Comparison of ENCODE assay signal across 13 cellular contexts in genomic region chrX:13661735-13662536, GRCh38. TPM values are rescaled to one million over a fixed set of nuclear protein-coding genes. Genes with fewer than 3 reads are reported as not detected.
DNase-seq lines count a peak whose midpoint lies in the region; ATAC-seq and TF ChIP-seq lines count a peak whose summit lies in the region.
"Had no signal": no experiment of that assay in that cellular context is flagged by ENCODE, and none has a peak within 500 bp of the region (broad histone marks: within the 10 kb centered on the region; RNA-seq: fewer than 3 reads in every experiment).

No MANE protein-coding gene starts in this region.

- H3K36me3 ChIP-seq in GM23248 (ENCODE audit: low read depth) (no peaks in the 10 kb centered on the region), sigmoid colon (no peaks in the 10 kb centered on the region)
- H3K36me3 ChIP-seq: brain microvascular endothelial cell had no signal

- no peaks in the 10 kb centered on the region for H3K27me3 ChIP-seq in GM23248 (replicated peaks; ENCODE audit: insufficient read depth)
- H3K27me3 ChIP-seq in sigmoid colon: no peaks in the 10 kb centered on the region
- H3K27me3 ChIP-seq: brain microvascular endothelial cell had no signal

- no peak for DNase-seq in activated CD8-positive, alpha-beta memory T cell treated with anti-CD3 and anti-CD28 coated beads, Interleukin-2, amount 10 ng/mL, durations not matched to agents 7 days and 5 days
- no peak for DNase-seq in activated CD8-positive, alpha-beta memory T cell treated with anti-CD3 and anti-CD28 coated beads, Interleukin-2, amount 50 U/mL, for 48 hours
- DNase-seq in GM23248 (peak; percentile 36), amniotic epithelial cell (ENCODE audit: low read depth) (peak; percentile 18), sigmoid colon (no peak), Calu3 (no peak), cerebellar cortex (ENCODE audit: low spot score) (no peak)
- DNase-seq: brain microvascular endothelial cell, lower lobe of right lung, NCI-H510A treated with DMSO at 0.1 percent for 48 hours, retina, SHP77 treated with DMSO at 0.1 percent for 48 hours had no signal

- peak overlapping the region; percentile 97 for H3K4me2 ChIP-seq in GM23248 (ENCODE audit: unreplicated experiment)

- BruUV-seq in Calu3 (replicated peaks; lab: Mats Ljungman, UMichigan): no TSS peak

- H3K4me3 ChIP-seq in GM23248 (peak overlapping the region; percentile 70), sigmoid colon (peak overlapping the region in 3 of 4 donors; percentile 20 to 28 (median 20))
- H3K4me3 ChIP-seq: lower lobe of right lung had no signal

- ATAC-seq in activated CD8-positive, alpha-beta memory T cell treated with anti-CD3 and anti-CD28 coated beads, Interleukin-2, amount 10 ng/mL, durations not matched to agents 7 days and 5 days: peak; percentile 55
- ATAC-seq in HG03342 (IDR thresholded peaks at IDR 0.05; ENCODE audit: unreplicated experiment): no peak
- ATAC-seq: lower lobe of right lung had no signal

- H3K9me3 ChIP-seq in GM23248 (ENCODE audit: low read depth) (no peaks in the 10 kb centered on the region), sigmoid colon (no peaks in the 10 kb centered on the region)
- H3K9me3 ChIP-seq: lower lobe of right lung had no signal

- H3K36me3 Mint-ChIP-seq in activated CD8-positive, alpha-beta memory T cell treated with anti-CD3 and anti-CD28 coated beads, Interleukin-2, amount 10 ng/mL, durations not matched to agents 7 days and 5 days: peaks cover 7% of the 10 kb centered on the region
- no peaks in the 10 kb centered on the region for H3K36me3 Mint-ChIP-seq in Calu3 (ENCODE audit: insufficient read depth, unreplicated experiment)

- H3K79me2 ChIP-seq in GM23248 (ENCODE audit: insufficient read depth): no peaks in the 10 kb centered on the region

- intact Hi-C loops in sigmoid colon (cut with DNase I): no loop called here
- intact Hi-C loops in Calu3 (cut with micrococcal nuclease; ENCODE audit: unreplicated experiment): no loop called here

- no peak for TF ChIP-seq CTCF in sigmoid colon (IDR thresholded peaks at IDR 0.05)
- no peak for TF ChIP-seq CTCF in Calu3 (IDR thresholded peaks at IDR 0.05; ENCODE audit: unreplicated experiment)

- TF ChIP-seq EP300 in sigmoid colon (IDR thresholded peaks at IDR 0.05): no peak

- in situ Hi-C loops in GM23248 (cut with MboI): loop anchor here (10.0 to 25.0 kb wide), 2 partner anchors 73 to 375 kb away; partner anchors contain the start of genes GEMIN8, OFD1 and TRAPPC2

- no peaks in the 10 kb centered on the region for H3K9me3 Mint-ChIP-seq in activated CD8-positive, alpha-beta memory T cell treated with anti-CD3 and anti-CD28 coated beads, Interleukin-2, amount 10 ng/mL, durations not matched to agents 7 days and 5 days (ENCODE audit: low read depth)
- no peaks in the 10 kb centered on the region for H3K9me3 Mint-ChIP-seq in Calu3 (ENCODE audit: low read depth, unreplicated experiment)

- H3K27me3 Mint-ChIP-seq in activated CD8-positive, alpha-beta memory T cell treated with anti-CD3 and anti-CD28 coated beads, Interleukin-2, amount 10 ng/mL, durations not matched to agents 7 days and 5 days: no peaks in the 10 kb centered on the region
- no peaks in the 10 kb centered on the region for H3K27me3 Mint-ChIP-seq in Calu3 (ENCODE audit: unreplicated experiment)

- no peaks in the 10 kb centered on the region for H3K9me2 ChIP-seq in GM23248 (ENCODE audit: insufficient read depth)

- H2AFZ ChIP-seq in GM23248: peak overlapping the region; percentile 79

- H3K4me1 ChIP-seq in GM23248 (ENCODE audit: insufficient read depth): peaks cover 31% of the 10 kb centered on the region
- H3K4me1 ChIP-seq in sigmoid colon: peaks cover 0 to 23% (median 3%) of the 10 kb centered on the region in 4 donors

- H3K27ac Mint-ChIP-seq in activated CD8-positive, alpha-beta memory T cell treated with anti-CD3 and anti-CD28 coated beads, Interleukin-2, amount 10 ng/mL, durations not matched to agents 7 days and 5 days: peak overlapping the region; percentile 73
- no peak overlapping the region for H3K27ac Mint-ChIP-seq in Calu3 (ENCODE audit: unreplicated experiment)

- H3K9ac ChIP-seq in GM23248: peak overlapping the region; percentile 86

- WGBS in GM23248 (ENCODE audit: low coverage in 1 of 2, low lambda C conversion rate in 2 of 2, missing lambda C conversion rate in 2 of 2), 2 experiments: 8% methylated on average over 13 of the region's 13 CpGs
- WGBS in sigmoid colon, 2 donors: 65 to 66% methylated on average over 13 of the region's 13 CpGs

- H3F3A ChIP-seq in GM23248 (ENCODE audit: insufficient read depth): peaks cover 52% of the 10 kb centered on the region

- no peak for TF ChIP-seq POLR2A in sigmoid colon (IDR thresholded peaks at IDR 0.05)

- peaks cover 16% of the 10 kb centered on the region for H3K4me1 Mint-ChIP-seq in activated CD8-positive, alpha-beta memory T cell treated with anti-CD3 and anti-CD28 coated beads, Interleukin-2, amount 10 ng/mL, durations not matched to agents 7 days and 5 days
- H3K4me1 Mint-ChIP-seq in Calu3 (ENCODE audit: low read depth, unreplicated experiment): peaks cover 39% of the 10 kb centered on the region

- CTCF ChIA-PET in activated CD8-positive, alpha-beta memory T cell treated with anti-CD3 and anti-CD28 coated beads, Interleukin-2, amount 10 ng/mL, durations not matched to agents 7 days and 5 days (lab: Charles Lee): interaction anchor here (1.0 kb wide), 1 partner anchor 370 kb away, joined by 4 read pairs; no protein-coding TSS in a partner anchor
- CTCF ChIA-PET in Calu3 (lab: Charles Lee): no interaction called here

- H3K27ac ChIP-seq in GM23248: peak overlapping the region; percentile 89
- peak overlapping the region; percentile 58 to 80 (median 76) for H3K27ac ChIP-seq in sigmoid colon
- H3K27ac ChIP-seq: brain microvascular endothelial cell, lower lobe of right lung had no signal

- H3K4me3 Mint-ChIP-seq in activated CD8-positive, alpha-beta memory T cell treated with anti-CD3 and anti-CD28 coated beads, Interleukin-2, amount 10 ng/mL, durations not matched to agents 7 days and 5 days: peak overlapping the region; percentile 45
- H3K4me3 Mint-ChIP-seq in Calu3 (ENCODE audit: low read depth, unreplicated experiment): no peak overlapping the region

- H4K20me1 ChIP-seq in GM23248 (ENCODE audit: insufficient read depth): no peaks in the 10 kb centered on the region

RNA-seq across cellular contexts. Expression of gene TCEANC, which starts 9.0 kb away (rescaled TPM):
- total RNA-seq in activated CD8-positive, alpha-beta memory T cell treated with anti-CD3 and anti-CD28 coated beads, Interleukin-2, amount 10 ng/mL, durations not matched to agents 7 days and 5 days: 1 to 10 TPM; 4.7 to 5.1 TPM
- total RNA-seq in GM23248 (2014; rRNA removed; shearing (Covaris generic)): 2.2 and 4.3 TPM in 2 replicates
- polyA plus RNA-seq in GM23248 (2016; fragmentation: Nextera tagmentation; extraction: Ambion mirVana) (2.4 and 2.5 TPM in 2 replicates), sigmoid colon (1 to 10 TPM; 1.2 to 2.0 (median 1.2) TPM)
- total RNA-seq in sigmoid colon (1 to 10 TPM; 2.6 to 8.7 (median 6.2) TPM), Calu3 (2022) (1.7 and 2.1 TPM in 2 replicates)

RNA-seq across cellular contexts. Expression of gene RAB9A, which starts 27.0 kb away (rescaled TPM):
- total RNA-seq in activated CD8-positive, alpha-beta memory T cell treated with anti-CD3 and anti-CD28 coated beads, Interleukin-2, amount 10 ng/mL, durations not matched to agents 7 days and 5 days: 10 to 100 TPM; 13.7 to 20.3 TPM
- total RNA-seq in GM23248 (2014; rRNA removed; shearing (Covaris generic)): 18.6 and 38.9 TPM in 2 replicates
- 38.9 and 40.4 TPM in 2 replicates for polyA plus RNA-seq in GM23248 (2016; fragmentation: Nextera tagmentation; extraction: Ambion mirVana)
- total RNA-seq in sigmoid colon: 10 to 100 TPM; 11.8 to 28.6 (median 24.4) TPM
- 10 to 100 TPM; 31.6 to 73.5 (median 46.2) TPM for polyA plus RNA-seq in sigmoid colon
- 41.4 and 42.4 TPM in 2 replicates for total RNA-seq in Calu3 (2022)

Comparison
In these comparisons a context has a peak if more than half of its experiments do, and no peak if none do; other contexts are left out.
1. DNase-seq: peak in GM23248 (single experiment) and amniotic epithelial cell (single experiment); none in activated CD8-positive, alpha-beta memory T cell treated with anti-CD3 and anti-CD28 coated beads, Interleukin-2, amount 10 ng/mL, durations not matched to agents 7 days and 5 days (single experiment), activated CD8-positive, alpha-beta memory T cell treated with anti-CD3 and anti-CD28 coated beads, Interleukin-2, amount 50 U/mL, for 48 hours (single experiment), sigmoid colon (single experiment), Calu3 (single experiment) and cerebellar cortex (single experiment).